Comparison of ENCODE assay signal across 22 cellular contexts in genomic region chrX:134679644-134680043, GRCh38. TPM values are rescaled to one million over a fixed set of nuclear protein-coding genes. Genes with fewer than 3 reads are reported as not detected.
"Had no signal": no experiment of that assay in that cellular context is flagged by ENCODE, and none has a peak within 500 bp of the region (broad histone marks: within the 10 kb centered on the region; RNA-seq: fewer than 3 reads in every experiment).

No MANE protein-coding gene starts in this region.

- H2AFZ ChIP-seq: parathyroid adenoma had no signal

- H3K27me3 ChIP-seq: body of pancreas, colonic mucosa, esophagus muscularis mucosa, neutrophil, transverse colon had no signal

- DNase-seq: activated B cell treated with CpG ODN at 0.5 μM for 24 hours; activated CD4-positive, alpha-beta T cell treated with anti-CD3 and anti-CD28 coated beads, Interleukin-2, amount 10 ng/mL, durations not matched to agents 7 days and 5 days; activated naive CD8-positive, alpha-beta T cell treated with anti-CD3 and anti-CD28 coated beads for 36 hours; amygdala; body of pancreas; caudate nucleus; colonic mucosa; effector CD4-positive, alpha-beta T cell; hippocampal formation; left ventricle myocardium inferior; mucosa of descending colon; naive thymus-derived CD8-positive, alpha-beta T cell; stimulated activated CD4-positive, alpha-beta T cell treated with anti-CD3 and anti-CD28 coated beads, Interleukin-2, amount 100 ng/mL, for 48 hours; transverse colon had no signal

- H3K79me2 ChIP-seq: parathyroid adenoma had no signal

- H3K9ac ChIP-seq: parathyroid adenoma had no signal

- H3K9me3 ChIP-seq: body of pancreas, colonic mucosa, esophagus muscularis mucosa, left ventricle myocardium inferior, mucosa of descending colon, neutrophil, transverse colon had no signal

- ATAC-seq: body of pancreas; mucosa of descending colon; naive thymus-derived CD8-positive, alpha-beta T cell; stimulated activated memory B cell treated with anti-CD40 and anti-IgM and Interleukin-4, amounts not matched to agents 10 μg/mL and 1 μg/mL and 100 μg/mL, for 72 hours had no signal

- H3K27ac ChIP-seq: body of pancreas, colonic mucosa, esophagus muscularis mucosa, left ventricle myocardium inferior, neutrophil, parathyroid adenoma, transverse colon had no signal

- H3K4me1 ChIP-seq: body of pancreas, colonic mucosa, esophagus muscularis mucosa, left ventricle myocardium inferior, parathyroid adenoma, transverse colon had no signal

- H3K4me3 ChIP-seq: body of pancreas, colonic mucosa, esophagus muscularis mucosa, left ventricle myocardium inferior, mucosa of descending colon, transverse colon had no signal

- H3K36me3 ChIP-seq: colonic mucosa, esophagus muscularis mucosa, left ventricle myocardium inferior, neutrophil, transverse colon had no signal

RNA-seq across cellular contexts. Expression of gene PLAC1, which starts 21.4 kb away (rescaled TPM):
- total RNA-seq: activated B cell treated with CpG ODN at 0.5 μM for 24 hours; activated CD4-positive, alpha-beta T cell treated with anti-CD3 and anti-CD28 coated beads, Interleukin-2, amount 10 ng/mL, durations not matched to agents 7 days and 5 days; activated naive CD8-positive, alpha-beta T cell treated with anti-CD3 and anti-CD28 coated beads for 36 hours; body of pancreas; colonic mucosa; esophagus muscularis mucosa; glomerular endothelial cell; kidney epithelial cell; left ventricle myocardium inferior; mucosa of descending colon; naive thymus-derived CD8-positive, alpha-beta T cell; subcutaneous adipose tissue; T-helper 2 cell treated with Interferon-gamma antibody and Interleukin-4, amounts not matched to agents 100 ng/mL and 5 ng/mL, for 36 hours had no signal
- polyA plus RNA-seq: naive thymus-derived CD8-positive, alpha-beta T cell had no signal
